In the genomic region with DNA sequence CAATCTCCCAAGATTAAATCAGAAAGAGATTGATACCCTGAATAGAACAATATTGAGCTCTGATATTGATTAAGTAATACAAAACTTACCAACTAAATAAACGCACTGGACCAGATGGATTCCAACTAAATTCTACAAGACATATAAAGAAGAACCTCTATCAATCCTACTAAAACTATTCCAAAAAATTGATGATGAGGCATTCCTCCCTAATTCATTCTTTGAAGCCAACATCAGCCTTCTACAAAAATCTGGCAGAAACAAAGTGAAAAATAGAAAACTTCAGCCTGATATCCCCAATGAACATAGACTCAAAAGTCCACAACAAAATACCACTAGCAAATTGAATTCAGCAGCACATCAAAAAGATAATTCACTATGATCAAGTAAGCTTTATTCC, we compare ENCODE assay signal across 20 cellular contexts.
DNase-seq lines count a peak whose midpoint lies in the region; ATAC-seq, FAIRE-seq and TF ChIP-seq lines count a peak whose summit lies in the region.
"Had no signal": no experiment of that assay in that cellular context is flagged by ENCODE, and none has a peak within 500 bp of the region (broad histone marks: within the 10 kb centered on the region; RNA-seq: fewer than 3 reads in every experiment).

No MANE protein-coding gene starts in this region.

- H3K23ac ChIP-seq in IMR-90 (ENCODE audit: low read depth, low read length): no peak overlapping the region

- H4K8ac ChIP-seq in IMR-90 (ENCODE audit: low read depth in 2 of 2, low read length in 2 of 2): no peak overlapping the region

- TF ChIP-seq POLR2A in HepG2 (IDR thresholded peaks at IDR 0.05; ENCODE audit: insufficient read depth in 1 of 2, low read depth in 2 of 2, low read length in 2 of 2) (no peak), right lobe of liver (IDR thresholded peaks at IDR 0.05) (no peak), IMR-90 (IDR thresholded peaks at IDR 0.05; ENCODE audit: low read depth, low read length) (no peak)

- 54% methylated on average over 1 of the region's 1 CpG for WGBS in HepG2 (ENCODE audit: low lambda C conversion rate)
- WGBS in right lobe of liver (ENCODE audit: insufficient coverage, low coverage, low lambda C conversion rate, missing lambda C conversion rate): 75% methylated on average over 1 of the region's 1 CpG
- no CpG with 5 or more reads among the region's 1 CpG for WGBS in IMR-90 (ENCODE audit: extremely low coverage in 2 of 2, insufficient read length in 1 of 2), 2 experiments

- H3K4me3 ChIP-seq in HepG2 (replicated peaks in 1 of 3; ENCODE audit: insufficient read depth in 1 of 3, low read depth in 2 of 3, low read length in 3 of 3) (no peak overlapping the region), right lobe of liver (no peak overlapping the region), IMR-90 (ENCODE audit: insufficient read depth, low read depth, low read length) (no peak overlapping the region)
- H3K4me3 ChIP-seq: BLaER1 treated with 17β-estradiol and CSF1 and Interleukin-3, amounts not matched to agents 10 nM and 100 nM had no signal

- no peaks in the 10 kb centered on the region for H3K79me2 ChIP-seq in HepG2 (ENCODE audit: insufficient read depth, low read length)

- H2AK9ac ChIP-seq in IMR-90 (replicated peaks; ENCODE audit: low read depth, low read length, poor library complexity): no peak overlapping the region

- BruUV-seq in HepG2 (replicated peaks; lab: Mats Ljungman, UMichigan): no TSS peak
- BruUV-seq in IMR-90 (replicated peaks; lab: Mats Ljungman, UMichigan): no TSS peak

- FAIRE-seq in HepG2 (lab: Jason Lieb, UNC): no peak
- FAIRE-seq: A204.1, D721Med, G401.6, GM12891, GM19239 had no signal

- dilution Hi-C loops in IMR-90 (cut with HindIII; ENCODE audit: low sequenced_read_pairs, unreplicated experiment): no loop called here

- no peak overlapping the region for H3K27ac ChIP-seq in HepG2 (ENCODE audit: extremely low read length, insufficient read depth, low read length)
- no peak overlapping the region for H3K27ac ChIP-seq in right lobe of liver
- H3K27ac ChIP-seq in IMR-90 (ENCODE audit: insufficient read depth, low read length): no peak overlapping the region
- H3K27ac ChIP-seq: BLaER1 treated with 17β-estradiol and CSF1 and Interleukin-3, amounts not matched to agents 10 nM and 100 nM; C4-2B had no signal

- intact Hi-C loops in HepG2 (cut with micrococcal nuclease; ENCODE audit: unreplicated experiment) (no loop called here), right lobe of liver (cut with DNase I) (no loop called here), IMR-90 (cut with micrococcal nuclease) (no loop called here)

- H3K4me1 ChIP-seq in HepG2 (ENCODE audit: insufficient read depth, low read length): no peaks in the 10 kb centered on the region
- H3K4me1 ChIP-seq in right lobe of liver: no peaks in the 10 kb centered on the region
- H3K4me1 ChIP-seq in IMR-90 (ENCODE audit: control insufficient read depth, insufficient read depth, low read length): no peaks in the 10 kb centered on the region
- H3K4me1 ChIP-seq: BLaER1 treated with 17β-estradiol and CSF1 and Interleukin-3, amounts not matched to agents 10 nM and 100 nM; Caco-2 had no signal

- H3K14ac ChIP-seq in IMR-90 (replicated peaks; ENCODE audit: low read depth, low read length): no peak overlapping the region

- H4K91ac ChIP-seq in IMR-90 (ENCODE audit: insufficient read depth, low read depth, low read length): no peak overlapping the region

- TF ChIP-seq CTCF in HepG2 (CRISPR knock-in tag; IDR thresholded peaks at IDR 0.05): no peak
- no peak for TF ChIP-seq CTCF in right lobe of liver (IDR thresholded peaks at IDR 0.05)
- TF ChIP-seq CTCF in IMR-90 (conservative IDR thresholded peaks at IDR 0.05; ENCODE audit: low read depth, low read length): no peak

- H3K4me2 ChIP-seq in HepG2 (ENCODE audit: low read depth, low read length) (no peak overlapping the region), IMR-90 (ENCODE audit: low read depth, low read length) (no peak overlapping the region)
- H3K4me2 ChIP-seq: BLaER1 treated with 17β-estradiol and CSF1 and Interleukin-3, amounts not matched to agents 10 nM and 100 nM had no signal

- no peak overlapping the region for H2BK20ac ChIP-seq in IMR-90 (ENCODE audit: low read depth, low read length)

- H3K56ac ChIP-seq in IMR-90 (ENCODE audit: extremely low read depth, insufficient read depth, low read length): no peak overlapping the region

- no peaks in the 10 kb centered on the region for H3K36me3 ChIP-seq in HepG2 (replicated peaks in 1 of 2; ENCODE audit: control insufficient read depth in 1 of 2, insufficient read depth in 2 of 2, low read length in 2 of 2)
- H3K36me3 ChIP-seq in right lobe of liver: no peaks in the 10 kb centered on the region
- H3K36me3 ChIP-seq in IMR-90 (ENCODE audit: control insufficient read depth, insufficient read depth, low read length): no peaks in the 10 kb centered on the region
- H3K36me3 ChIP-seq: BLaER1 treated with 17β-estradiol and CSF1 and Interleukin-3, amounts not matched to agents 10 nM and 100 nM had no signal

- no peak overlapping the region for H2BK15ac ChIP-seq in IMR-90 (ENCODE audit: low read depth, low read length)

- H3K27me3 ChIP-seq in HepG2 (ENCODE audit: control insufficient read depth in 1 of 2, insufficient read depth in 2 of 2, low read length in 2 of 2) (no peaks in the 10 kb centered on the region), right lobe of liver (no peaks in the 10 kb centered on the region), IMR-90 (ENCODE audit: control insufficient read depth, insufficient read depth, low read length) (no peaks in the 10 kb centered on the region)
- H3K27me3 ChIP-seq: BLaER1 treated with 17β-estradiol and CSF1 and Interleukin-3, amounts not matched to agents 10 nM and 100 nM had no signal

- H2BK5ac ChIP-seq in IMR-90 (ENCODE audit: low read depth, low read length, poor library complexity, severe bottlenecking): no peak overlapping the region

- no peak for DNase-seq in HepG2 (ENCODE audit: low spot score)
- DNase-seq in right lobe of liver: no peak
- DNase-seq in IMR-90: no peak
- DNase-seq in activated naive CD4-positive, alpha-beta T cell treated with anti-CD3 and anti-CD28 coated beads, Interleukin-2, amount 50 U/mL, for 16 hours: no peak
- DNase-seq: 8988T; AML-193; Caco-2; Calu3; CD4-positive, alpha-beta T cell; CD8-positive, alpha-beta T cell; DMS79 treated with DMSO at 0.1 percent for 48 hours; GF-D8 had no signal

- H4K20me1 ChIP-seq in HepG2 (ENCODE audit: insufficient read depth, low read length) (no peaks in the 10 kb centered on the region), IMR-90 (ENCODE audit: insufficient read depth, low read length) (no peaks in the 10 kb centered on the region)
- H4K20me1 ChIP-seq: BLaER1 treated with 17β-estradiol and CSF1 and Interleukin-3, amounts not matched to agents 10 nM and 100 nM had no signal

- H4K5ac ChIP-seq in IMR-90 (ENCODE audit: low read depth, low read length): no peak overlapping the region

- no peak overlapping the region for H3K4ac ChIP-seq in IMR-90 (ENCODE audit: low read depth, low read length)

- TF ChIP-seq RAD21 in HepG2 (CRISPR knock-in tag; IDR thresholded peaks at IDR 0.05): no peak
- no peak for TF ChIP-seq RAD21 in IMR-90 (IDR thresholded peaks at IDR 0.05; ENCODE audit: low read length)

- H2BK120ac ChIP-seq in IMR-90 (ENCODE audit: low read depth, low read length): no peak overlapping the region

- no peak overlapping the region for H3K18ac ChIP-seq in IMR-90 (ENCODE audit: low read depth, low read length)

- H3K9ac ChIP-seq in HepG2 (ENCODE audit: insufficient read depth, low read depth, low read length) (no peak overlapping the region), IMR-90 (ENCODE audit: low read depth, low read length) (no peak overlapping the region)
- H3K9ac ChIP-seq: BLaER1 treated with 17β-estradiol and CSF1 and Interleukin-3, amounts not matched to agents 10 nM and 100 nM had no signal

- in situ Hi-C loops in HepG2 (cut with HindIII; ENCODE audit: extremely low pct_ligation_motif_present, low pct_unique_long_range_greater_than_20kb): no loop called here
- in situ Hi-C loops in IMR-90 (cut with MboI; ENCODE audit: low sequenced_read_pairs): no loop called here

- no peaks in the 10 kb centered on the region for H3K9me1 ChIP-seq in IMR-90 (ENCODE audit: insufficient read depth, low read length)

- CTCF ChIA-PET in HepG2 (lab: Yijun Ruan, JAX; ENCODE audit: low intra/inter-chr PET ratio, low total read pairs): no interaction called here
- CTCF ChIA-PET in IMR-90 (lab: Yijun Ruan, JAX): no interaction called here

- POLR2A ChIA-PET in HepG2 (lab: Yijun Ruan, JAX) (no interaction called here), IMR-90 (lab: Charles Lee; ENCODE audit: unreplicated experiment) (no interaction called here)

- H3K9me3 ChIP-seq in HepG2 (ENCODE audit: low read length) (peaks cover 22% of the 10 kb centered on the region), right lobe of liver (no peaks in the 10 kb centered on the region), IMR-90 (ENCODE audit: control insufficient read depth, insufficient read depth, low read length) (peaks cover 4% of the 10 kb centered on the region)
- H3K9me3 ChIP-seq: BLaER1 treated with 17β-estradiol and CSF1 and Interleukin-3, amounts not matched to agents 10 nM and 100 nM; Caco-2 had no signal

- no peak overlapping the region for H2AK5ac ChIP-seq in IMR-90 (ENCODE audit: low read depth, low read length)

- no peak for ATAC-seq in HepG2
- no peak for ATAC-seq in right lobe of liver
- no peak for ATAC-seq in IMR-90 (ENCODE audit: low read depth)
- ATAC-seq in GM21381 (IDR thresholded peaks at IDR 0.05; ENCODE audit: unreplicated experiment): no peak
- ATAC-seq: CD8-positive, alpha-beta T cell had no signal

- H3K79me1 ChIP-seq in IMR-90 (ENCODE audit: low read depth in 1 of 2, low read length in 2 of 2): no peaks in the 10 kb centered on the region

- H2AFZ ChIP-seq in HepG2 (ENCODE audit: low read length) (no peak overlapping the region), IMR-90 (replicated peaks; ENCODE audit: low read length, poor library complexity) (no peak overlapping the region)

- TF ChIP-seq EP300 in HepG2 (IDR thresholded peaks at IDR 0.05; ENCODE audit: low read depth in 2 of 2, low read length in 2 of 2) (no peak), HepG2 (CRISPR knock-in tag; IDR thresholded peaks at IDR 0.05; ENCODE audit: borderline replicate concordance) (no peak)

TF ChIP-seq in HepG2, 621 proteins besides CTCF, POLR2A, EP300 and RAD21:
- TF ChIP-seq MAFK (conservative IDR thresholded peaks at IDR 0.05 in 1 of 2, IDR thresholded peaks at IDR 0.05 in 1 of 2; ENCODE audit: low read length in 2 of 2): peak; percentile 72 to 80
- no peak for TF ChIP-seq ZNF670 (CRISPR knock-in tag; IDR thresholded peaks at IDR 0.05; ENCODE audit: borderline replicate concordance)
- peak; percentile 63 for TF ChIP-seq MAFF (IDR thresholded peaks at IDR 0.05; ENCODE audit: low read depth, low read length)

TF ChIP-seq in IMR-90, 13 proteins besides CTCF, POLR2A, EP300 and RAD21 (continues in another document):
- TF ChIP-seq MAFK (IDR thresholded peaks at IDR 0.05; ENCODE audit: low read depth, low read length) (peak; percentile 24; the same call in 1 of the 2 replicates), BHLHE40 (IDR thresholded peaks at IDR 0.05; ENCODE audit: low read depth, low read length) (no peak), SMC3 (IDR thresholded peaks at IDR 0.05; ENCODE audit: low read depth, low read length) (no peak), CEBPB (IDR thresholded peaks at IDR 0.05; ENCODE audit: low read depth, low read length) (no peak), CHD1 (IDR thresholded peaks at IDR 0.05; ENCODE audit: low read depth, low read length) (no peak)
